Comparison of ENCODE assay signal across 1 cellular context in genomic region chr17:8125196-8125946, GRCh38.
TF ChIP-seq lines count a peak whose summit lies in the region.

No MANE protein-coding gene starts in this region.

TF ChIP-seq in HepG2, 621 proteins besides CTCF, POLR2A, EP300 and RAD21 (continued from another document and continues in another):
- TF ChIP-seq, protein P1, sequence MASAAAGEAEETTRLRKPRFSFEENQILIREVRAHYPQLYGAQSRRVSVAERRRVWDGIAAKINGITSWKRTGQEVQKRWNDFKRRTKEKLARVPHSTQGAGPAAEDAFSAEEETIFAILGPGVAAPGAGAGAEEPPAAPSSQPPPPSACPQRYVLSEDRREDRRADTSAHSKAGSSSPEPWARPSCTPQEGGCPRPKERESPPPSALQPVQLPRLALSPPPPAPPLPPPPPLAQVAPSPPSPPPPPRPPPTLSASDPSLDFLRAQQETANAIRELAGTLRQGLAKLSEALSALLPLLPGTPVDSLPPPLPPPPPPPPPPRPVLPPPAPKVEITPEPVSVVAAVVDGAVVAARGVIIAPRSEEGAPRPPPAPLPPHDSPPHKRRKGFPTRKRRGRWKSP (CRISPR knock-in tag; IDR thresholded peaks at IDR 0.05) = no peak
- no peak for TF ChIP-seq DPF2 (CRISPR knock-in tag; IDR thresholded peaks at IDR 0.05; ENCODE audit: borderline replicate concordance, low read depth)
- TF ChIP-seq ZNF749 (CRISPR knock-in tag; IDR thresholded peaks at IDR 0.05; ENCODE audit: borderline replicate concordance) = 0 out of 2 replicates have a peak, but pooled peaks have one; percentile 58
- TF ChIP-seq UBTF (CRISPR knock-in tag; IDR thresholded peaks at IDR 0.05) = no peak
- TF ChIP-seq MED1 (CRISPR knock-in tag; IDR thresholded peaks at IDR 0.05) = no peak; the same call in 1 of the 2 replicates
- no peak for TF ChIP-seq MAFF (IDR thresholded peaks at IDR 0.05; ENCODE audit: low read depth, low read length)
- no peak for TF ChIP-seq ZNF512B (CRISPR knock-in tag; IDR thresholded peaks at IDR 0.05; ENCODE audit: borderline replicate concordance)
- TF ChIP-seq, protein P2, sequence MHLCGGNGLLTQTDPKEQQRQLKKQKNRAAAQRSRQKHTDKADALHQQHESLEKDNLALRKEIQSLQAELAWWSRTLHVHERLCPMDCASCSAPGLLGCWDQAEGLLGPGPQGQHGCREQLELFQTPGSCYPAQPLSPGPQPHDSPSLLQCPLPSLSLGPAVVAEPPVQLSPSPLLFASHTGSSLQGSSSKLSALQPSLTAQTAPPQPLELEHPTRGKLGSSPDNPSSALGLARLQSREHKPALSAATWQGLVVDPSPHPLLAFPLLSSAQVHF (CRISPR knock-in tag; IDR thresholded peaks at IDR 0.05) = no peak
- no peak for TF ChIP-seq CCAR2 (optimal IDR thresholded peaks at IDR 0.05; ENCODE audit: low read depth, low read length)
- TF ChIP-seq, protein P3, sequence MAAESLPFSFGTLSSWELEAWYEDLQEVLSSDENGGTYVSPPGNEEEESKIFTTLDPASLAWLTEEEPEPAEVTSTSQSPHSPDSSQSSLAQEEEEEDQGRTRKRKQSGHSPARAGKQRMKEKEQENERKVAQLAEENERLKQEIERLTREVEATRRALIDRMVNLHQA (CRISPR knock-in tag; IDR thresholded peaks at IDR 0.05) = no peak
- TF ChIP-seq CENPT (CRISPR knock-in tag; IDR thresholded peaks at IDR 0.05; ENCODE audit: low read depth) = no peak
- TF ChIP-seq, protein P4, sequence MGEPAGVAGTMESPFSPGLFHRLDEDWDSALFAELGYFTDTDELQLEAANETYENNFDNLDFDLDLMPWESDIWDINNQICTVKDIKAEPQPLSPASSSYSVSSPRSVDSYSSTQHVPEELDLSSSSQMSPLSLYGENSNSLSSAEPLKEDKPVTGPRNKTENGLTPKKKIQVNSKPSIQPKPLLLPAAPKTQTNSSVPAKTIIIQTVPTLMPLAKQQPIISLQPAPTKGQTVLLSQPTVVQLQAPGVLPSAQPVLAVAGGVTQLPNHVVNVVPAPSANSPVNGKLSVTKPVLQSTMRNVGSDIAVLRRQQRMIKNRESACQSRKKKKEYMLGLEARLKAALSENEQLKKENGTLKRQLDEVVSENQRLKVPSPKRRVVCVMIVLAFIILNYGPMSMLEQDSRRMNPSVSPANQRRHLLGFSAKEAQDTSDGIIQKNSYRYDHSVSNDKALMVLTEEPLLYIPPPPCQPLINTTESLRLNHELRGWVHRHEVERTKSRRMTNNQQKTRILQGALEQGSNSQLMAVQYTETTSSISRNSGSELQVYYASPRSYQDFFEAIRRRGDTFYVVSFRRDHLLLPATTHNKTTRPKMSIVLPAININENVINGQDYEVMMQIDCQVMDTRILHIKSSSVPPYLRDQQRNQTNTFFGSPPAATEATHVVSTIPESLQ (CRISPR knock-in tag; conservative IDR thresholded peaks at IDR 0.05) = 0 out of 2 replicates have a peak, but pooled peaks have one; percentile 70
- TF ChIP-seq ZNF44 (CRISPR knock-in tag; IDR thresholded peaks at IDR 0.05) = no peak
- TF ChIP-seq, protein P5, sequence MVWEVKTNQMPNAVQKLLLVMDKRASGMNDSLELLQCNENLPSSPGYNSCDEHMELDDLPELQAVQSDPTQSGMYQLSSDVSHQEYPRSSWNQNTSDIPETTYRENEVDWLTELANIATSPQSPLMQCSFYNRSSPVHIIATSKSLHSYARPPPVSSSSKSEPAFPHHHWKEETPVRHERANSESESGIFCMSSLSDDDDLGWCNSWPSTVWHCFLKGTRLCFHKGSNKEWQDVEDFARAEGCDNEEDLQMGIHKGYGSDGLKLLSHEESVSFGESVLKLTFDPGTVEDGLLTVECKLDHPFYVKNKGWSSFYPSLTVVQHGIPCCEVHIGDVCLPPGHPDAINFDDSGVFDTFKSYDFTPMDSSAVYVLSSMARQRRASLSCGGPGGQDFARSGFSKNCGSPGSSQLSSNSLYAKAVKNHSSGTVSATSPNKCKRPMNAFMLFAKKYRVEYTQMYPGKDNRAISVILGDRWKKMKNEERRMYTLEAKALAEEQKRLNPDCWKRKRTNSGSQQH (CRISPR knock-in tag; IDR thresholded peaks at IDR 0.05; ENCODE audit: low read depth) = no peak
- no peak for TF ChIP-seq EED (CRISPR knock-in tag; IDR thresholded peaks at IDR 0.05)
- no peak for TF ChIP-seq PRMT3 (CRISPR knock-in tag; IDR thresholded peaks at IDR 0.05; ENCODE audit: borderline replicate concordance, low read depth)
- no peak for TF ChIP-seq PAWR (CRISPR knock-in tag; IDR thresholded peaks at IDR 0.05; ENCODE audit: borderline replicate concordance)
- TF ChIP-seq ZNF12 (CRISPR knock-in tag; IDR thresholded peaks at IDR 0.05) = no peak
- no peak for TF ChIP-seq NFE2L1 (CRISPR knock-in tag; IDR thresholded peaks at IDR 0.05; ENCODE audit: borderline replicate concordance)
- peak; percentile 72; the same call in 1 of the 2 replicates for TF ChIP-seq TOE1 (CRISPR knock-in tag; IDR thresholded peaks at IDR 0.05)
- TF ChIP-seq SCMH1 (CRISPR knock-in tag; IDR thresholded peaks at IDR 0.05; ENCODE audit: borderline replicate concordance) = no peak
- TF ChIP-seq ARHGAP35 (CRISPR knock-in tag; IDR thresholded peaks at IDR 0.05; ENCODE audit: borderline replicate concordance) = no peak
- TF ChIP-seq, protein P6, sequence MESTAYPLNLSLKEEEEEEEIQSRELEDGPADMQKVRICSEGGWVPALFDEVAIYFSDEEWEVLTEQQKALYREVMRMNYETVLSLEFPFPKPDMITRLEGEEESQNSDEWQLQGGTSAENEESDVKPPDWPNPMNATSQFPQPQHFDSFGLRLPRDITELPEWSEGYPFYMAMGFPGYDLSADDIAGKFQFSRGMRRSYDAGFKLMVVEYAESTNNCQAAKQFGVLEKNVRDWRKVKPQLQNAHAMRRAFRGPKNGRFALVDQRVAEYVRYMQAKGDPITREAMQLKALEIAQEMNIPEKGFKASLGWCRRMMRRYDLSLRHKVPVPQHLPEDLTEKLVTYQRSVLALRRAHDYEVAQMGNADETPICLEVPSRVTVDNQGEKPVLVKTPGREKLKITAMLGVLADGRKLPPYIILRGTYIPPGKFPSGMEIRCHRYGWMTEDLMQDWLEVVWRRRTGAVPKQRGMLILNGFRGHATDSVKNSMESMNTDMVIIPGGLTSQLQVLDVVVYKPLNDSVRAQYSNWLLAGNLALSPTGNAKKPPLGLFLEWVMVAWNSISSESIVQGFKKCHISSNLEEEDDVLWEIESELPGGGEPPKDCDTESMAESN (CRISPR knock-in tag; conservative IDR thresholded peaks at IDR 0.05) = no peak
- TF ChIP-seq E2F1 (CRISPR knock-in tag; IDR thresholded peaks at IDR 0.05) = no peak
- TF ChIP-seq ZBTB8A (CRISPR knock-in tag; IDR thresholded peaks at IDR 0.05; ENCODE audit: borderline replicate concordance, low read depth) = no peak
- TF ChIP-seq NBN (conservative IDR thresholded peaks at IDR 0.05) = no peak
- no peak for TF ChIP-seq JDP2 (CRISPR knock-in tag; IDR thresholded peaks at IDR 0.05; ENCODE audit: borderline replicate concordance)
- TF ChIP-seq ZFY (CRISPR knock-in tag; IDR thresholded peaks at IDR 0.05) = peak; percentile 37; the same call in 1 of the 2 replicates
- TF ChIP-seq ZBTB42 (CRISPR knock-in tag; IDR thresholded peaks at IDR 0.05) = no peak
- TF ChIP-seq NFIC (IDR thresholded peaks at IDR 0.05; ENCODE audit: low read length) = peak; percentile 37; the same call in 1 of the 2 replicates
- TF ChIP-seq ZNF430 (CRISPR knock-in tag; IDR thresholded peaks at IDR 0.05) = no peak
- no peak for TF ChIP-seq CENPBD1 (CRISPR knock-in tag; IDR thresholded peaks at IDR 0.05; ENCODE audit: borderline replicate concordance, low read depth)
- TF ChIP-seq IKZF5 (CRISPR knock-in tag; IDR thresholded peaks at IDR 0.05) = peak; percentile 65; the same call in 1 of the 2 replicates
- TF ChIP-seq TEAD2 (CRISPR knock-in tag; IDR thresholded peaks at IDR 0.05) = no peak
- no peak for TF ChIP-seq NFE2 (CRISPR knock-in tag; IDR thresholded peaks at IDR 0.05)
- TF ChIP-seq MTA3 (CRISPR knock-in tag; IDR thresholded peaks at IDR 0.05) = no peak
- peak; percentile 40; the same call in 1 of the 2 replicates for TF ChIP-seq ZNF792 (CRISPR knock-in tag; IDR thresholded peaks at IDR 0.05)
- no peak for TF ChIP-seq ZNF639 (CRISPR knock-in tag; conservative IDR thresholded peaks at IDR 0.05)
- 0 out of 2 replicates have a peak, but pooled peaks have one; percentile 18 for TF ChIP-seq ZNF564 (CRISPR knock-in tag; IDR thresholded peaks at IDR 0.05)
- TF ChIP-seq ZNF432 (CRISPR knock-in tag; IDR thresholded peaks at IDR 0.05; ENCODE audit: borderline replicate concordance) = no peak
- no peak for TF ChIP-seq FLYWCH1 (CRISPR knock-in tag; IDR thresholded peaks at IDR 0.05)
- TF ChIP-seq ZBTB38 (CRISPR knock-in tag; IDR thresholded peaks at IDR 0.05) = no peak
- no peak for TF ChIP-seq NONO (IDR thresholded peaks at IDR 0.05)
- no peak for TF ChIP-seq NONO (CRISPR knock-in tag; conservative IDR thresholded peaks at IDR 0.05)
- no peak for TF ChIP-seq AHR (CRISPR knock-in tag; IDR thresholded peaks at IDR 0.05)
- no peak for TF ChIP-seq ZFP36L1 (CRISPR knock-in tag; IDR thresholded peaks at IDR 0.05)
- no peak for TF ChIP-seq SYNCRIP (IDR thresholded peaks at IDR 0.05; ENCODE audit: insufficient read depth, low read depth, low read length)
- no peak for TF ChIP-seq CBFB (CRISPR knock-in tag; IDR thresholded peaks at IDR 0.05)
- TF ChIP-seq, protein P7, sequence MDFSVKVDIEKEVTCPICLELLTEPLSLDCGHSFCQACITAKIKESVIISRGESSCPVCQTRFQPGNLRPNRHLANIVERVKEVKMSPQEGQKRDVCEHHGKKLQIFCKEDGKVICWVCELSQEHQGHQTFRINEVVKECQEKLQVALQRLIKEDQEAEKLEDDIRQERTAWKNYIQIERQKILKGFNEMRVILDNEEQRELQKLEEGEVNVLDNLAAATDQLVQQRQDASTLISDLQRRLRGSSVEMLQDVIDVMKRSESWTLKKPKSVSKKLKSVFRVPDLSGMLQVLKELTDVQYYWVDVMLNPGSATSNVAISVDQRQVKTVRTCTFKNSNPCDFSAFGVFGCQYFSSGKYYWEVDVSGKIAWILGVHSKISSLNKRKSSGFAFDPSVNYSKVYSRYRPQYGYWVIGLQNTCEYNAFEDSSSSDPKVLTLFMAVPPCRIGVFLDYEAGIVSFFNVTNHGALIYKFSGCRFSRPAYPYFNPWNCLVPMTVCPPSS (IDR thresholded peaks at IDR 0.05) = no peak
